In genomic region chr5:154118832-154119442, GRCh38 we compare ENCODE assay signal across 1 cellular context.
TF ChIP-seq lines count a peak whose summit lies in the region.

No MANE protein-coding gene starts in this region.

TF ChIP-seq in GM23338, 12 proteins besides CTCF, POLR2A, EP300 and RAD21 (continued from another document):
- TF ChIP-seq POLR2AphosphoS5 (IDR thresholded peaks at IDR 0.05; ENCODE audit: low read depth) (no peak), ZNF331 (CRISPR knock-in tag; IDR thresholded peaks at IDR 0.05; ENCODE audit: low read depth) (no peak), STAT1 (IDR thresholded peaks at IDR 0.05; ENCODE audit: unreplicated experiment) (no peak), JUNB (IDR thresholded peaks at IDR 0.05; ENCODE audit: unreplicated experiment) (no peak)
